ENCODE assay signal across 21 cellular contexts in the genomic region with DNA sequence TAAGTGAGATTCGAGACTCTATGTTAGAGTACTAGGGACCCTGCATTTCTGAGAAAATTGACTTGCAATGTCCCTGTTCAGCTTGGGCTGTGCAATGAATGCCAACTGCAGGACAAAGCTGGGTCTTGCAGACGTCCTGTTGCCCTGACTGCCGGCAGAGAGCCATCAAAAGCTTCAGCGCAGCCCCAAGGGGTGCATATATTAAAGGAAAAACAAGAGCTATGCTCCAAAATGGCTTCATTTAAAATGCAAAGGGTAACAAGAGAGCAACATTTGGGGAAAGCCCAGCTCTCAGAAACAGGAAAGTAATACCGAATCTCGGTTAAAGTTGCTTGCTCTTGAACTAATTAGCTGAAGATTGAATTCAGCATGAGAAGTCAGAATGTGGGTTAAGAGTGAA.
DNase-seq lines count a peak whose midpoint lies in the region; TF ChIP-seq lines count a peak whose summit lies in the region.
"Had no signal": no experiment of that assay in that cellular context is flagged by ENCODE, and none has a peak within 500 bp of the region (broad histone marks: within the 10 kb centered on the region; RNA-seq: fewer than 3 reads in every experiment).

No MANE protein-coding gene starts in this region.

- no peak for TF ChIP-seq POLR2A in adrenal gland (IDR thresholded peaks at IDR 0.05)

- DNase-seq in SK-N-MC (ENCODE audit: low read depth, low spot score) (no peak), cerebellum (ENCODE audit: low spot score) (peak; percentile 8), midbrain (lab: John Stamatoyannopoulos, UW) (peak; percentile 63), tibial artery (no peak), adrenal gland (no peak), dedifferentiated amniotic fluid mesenchymal stem cell (ENCODE audit: extremely low spot score) (no peak), SKM-1 (lab: John Stamatoyannopoulos, UW; ENCODE audit: unreplicated experiment) (no peak), germinal center (ENCODE audit: low spot score) (no peak)
- DNase-seq: activated naive CD4-positive, alpha-beta T cell treated with Interleukin-2 at 50 U/mL for 16 hours; activated T-cell treated with anti-CD3 and anti-CD28 coated beads, Interleukin-2, amount 50 U/mL, for 4 hours; DMS79 treated with DMSO at 0.1 percent for 48 hours; HCEC 1CT; NCI-H1092 treated with DMSO at 0.1 percent for 48 hours; NCI-H187 treated with DMSO at 0.1 percent for 48 hours; NCI-H526 treated with DMSO at 0.1 percent for 48 hours; Peyer's patch; psoas muscle; SJCRH30; upper lobe of left lung had no signal

- H3K36me3 ChIP-seq in SK-N-MC (ENCODE audit: insufficient read depth, low read length) = no peaks in the 10 kb centered on the region
- H3K36me3 ChIP-seq in tibial artery = no peaks in the 10 kb centered on the region
- H3K36me3 ChIP-seq in adrenal gland (replicated peaks in 1 of 2) = no peaks in the 10 kb centered on the region
- H3K36me3 ChIP-seq: Peyer's patch, SJCRH30, upper lobe of left lung had no signal

- H3K9me3 ChIP-seq in SK-N-MC (ENCODE audit: low read depth, low read length) (no peaks in the 10 kb centered on the region), tibial artery (no peaks in the 10 kb centered on the region), adrenal gland (replicated peaks in 1 of 3) (no peaks in the 10 kb centered on the region)
- H3K9me3 ChIP-seq: Peyer's patch, psoas muscle, SJCRH30, upper lobe of left lung had no signal

- H3K27ac ChIP-seq in SK-N-MC = no peak overlapping the region
- H3K27ac ChIP-seq in tibial artery = peak overlapping the region; percentile 24 to 38
- no peak overlapping the region for H3K27ac ChIP-seq in adrenal gland
- H3K27ac ChIP-seq: hepatocyte, Peyer's patch, psoas muscle, SJCRH30, skin epidermis, upper lobe of left lung had no signal

- no peak overlapping the region for H3K9ac ChIP-seq in SK-N-MC (ENCODE audit: insufficient read length)

- H3K4me1 ChIP-seq in tibial artery (peaks cover 0 to 46% (median 19%) of the 10 kb centered on the region in 4 donors), adrenal gland (replicated peaks in 1 of 2) (no peaks in the 10 kb centered on the region)
- H3K4me1 ChIP-seq: Peyer's patch, psoas muscle, SJCRH30 had no signal

- 34 to 41% (median 37%) methylated on average over 6 of the region's 6 CpGs for WGBS in adrenal gland, 4 donors

- no peaks in the 10 kb centered on the region for H3K27me3 ChIP-seq in tibial artery
- H3K27me3 ChIP-seq in adrenal gland = no peaks in the 10 kb centered on the region
- H3K27me3 ChIP-seq: hepatocyte, Peyer's patch, SJCRH30, upper lobe of left lung had no signal

- intact Hi-C loops in tibial artery (cut with DNase I; ENCODE audit: low total_unique reads) = no loop called here
- intact Hi-C loops in adrenal gland (cut with DNase I) = no loop called here

- H3K4me3 ChIP-seq in SK-N-MC (peak overlapping the region; percentile 20; the same call in 1 of the 2 replicates), tibial artery (no peak overlapping the region), adrenal gland (no peak overlapping the region)
- H3K4me3 ChIP-seq: hepatocyte, Peyer's patch, psoas muscle, SJCRH30, skin epidermis, upper lobe of left lung had no signal

- no peak for TF ChIP-seq CTCF in tibial artery (IDR thresholded peaks at IDR 0.05)
- TF ChIP-seq CTCF in adrenal gland (IDR thresholded peaks at IDR 0.05) = no peak

Comparison
In these comparisons a context has a peak if more than half of its experiments do, and no peak if none do; other contexts are left out.
1. DNase-seq: peak in cerebellum (single experiment) and midbrain (single experiment); none in SK-N-MC (single experiment), tibial artery (0 of 2), adrenal gland (0 of 7), dedifferentiated amniotic fluid mesenchymal stem cell (single experiment), SKM-1 (single experiment) and germinal center (single experiment).
2. H3K27ac ChIP-seq: peak in tibial artery (2 of 2); none in SK-N-MC (single experiment) and adrenal gland (0 of 5).